ENCODE assay signal across 15 cellular contexts in the genomic region with DNA sequence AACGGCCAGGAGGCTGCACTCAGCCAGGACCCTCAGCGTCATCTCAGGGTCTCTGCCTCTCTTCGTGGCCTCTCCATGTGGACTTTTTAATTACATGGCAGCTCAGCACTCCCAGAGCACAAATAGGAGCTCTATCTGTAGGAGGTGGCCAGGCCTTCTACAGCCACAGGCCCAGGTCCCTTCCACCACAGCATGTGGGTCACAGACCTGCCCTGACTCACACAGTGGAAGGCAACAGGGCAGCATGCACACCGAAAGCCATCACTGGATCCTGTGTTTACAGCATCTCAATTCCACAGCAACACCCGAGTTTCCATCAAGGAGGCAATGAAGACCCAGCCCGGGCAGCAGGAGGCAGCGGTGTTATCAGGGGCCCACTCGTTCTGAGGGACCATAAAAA.
DNase-seq lines count a peak whose midpoint lies in the region; ATAC-seq, FAIRE-seq and TF ChIP-seq lines count a peak whose summit lies in the region.
"Had no signal": no experiment of that assay in that cellular context is flagged by ENCODE, and none has a peak within 500 bp of the region (broad histone marks: within the 10 kb centered on the region; RNA-seq: fewer than 3 reads in every experiment).

No MANE protein-coding gene starts in this region.

- no peaks in the 10 kb centered on the region for H3K36me3 Mint-ChIP-seq in astrocyte (ENCODE audit: low read depth, unreplicated experiment)

- H3K4me1 ChIP-seq in astrocyte (ENCODE audit: insufficient read depth, low read length) (peaks cover 43% of the 10 kb centered on the region), HepG2 (ENCODE audit: insufficient read depth, low read length) (peaks cover 65% of the 10 kb centered on the region), spleen (peaks cover 8 to 97% (median 43%) of the 10 kb centered on the region in 6 donors)

- H3K79me2 ChIP-seq in astrocyte (ENCODE audit: insufficient read depth, low read length) (no peaks in the 10 kb centered on the region), HepG2 (ENCODE audit: insufficient read depth, low read length) (no peaks in the 10 kb centered on the region)

- TF ChIP-seq EP300 in HepG2 (IDR thresholded peaks at IDR 0.05; ENCODE audit: low read depth in 2 of 2, low read length in 2 of 2) (no peak), HepG2 (CRISPR knock-in tag; IDR thresholded peaks at IDR 0.05; ENCODE audit: borderline replicate concordance) (no peak)

- intact Hi-C loops in HepG2 (cut with micrococcal nuclease; ENCODE audit: unreplicated experiment) (no loop called here), spleen (cut with DNase I; ENCODE audit: low total_unique reads) (no loop called here)

- POLR2A ChIA-PET in HepG2 (lab: Yijun Ruan, JAX) = interaction anchor here (0.7 to 1.6 kb wide), 3 partner anchors 9 to 198 kb away, joined by 3 to 6 read pairs (median 5); partner anchors contain the start of gene NXT1

- TF ChIP-seq POLR2A in HepG2 (IDR thresholded peaks at IDR 0.05; ENCODE audit: insufficient read depth in 1 of 2, low read depth in 2 of 2, low read length in 2 of 2) (no peak), spleen (IDR thresholded peaks at IDR 0.05) (no peak)

- no TSS peak for BruUV-seq in HepG2 (replicated peaks; lab: Mats Ljungman, UMichigan)

- H3K4me3 Mint-ChIP-seq in astrocyte (ENCODE audit: unreplicated experiment) = no peak overlapping the region
- H3K4me3 Mint-ChIP-seq: CD4-positive, alpha-beta T cell had no signal

- peak overlapping the region; percentile 4 for H3K9ac ChIP-seq in astrocyte (ENCODE audit: low read length)
- no peak overlapping the region for H3K9ac ChIP-seq in HepG2 (ENCODE audit: insufficient read depth, low read depth, low read length)

- no peaks in the 10 kb centered on the region for H3K27me3 Mint-ChIP-seq in astrocyte (ENCODE audit: low read depth, unreplicated experiment)
- H3K27me3 Mint-ChIP-seq: CD4-positive, alpha-beta T cell had no signal

- FAIRE-seq in astrocyte (lab: Jason Lieb, UNC) (no peak), HepG2 (lab: Jason Lieb, UNC) (no peak), RCC 7860 (lab: Jason Lieb, UNC) (no peak)

- WGBS in HepG2 (ENCODE audit: low lambda C conversion rate) = 68% methylated on average over 8 of the region's 8 CpGs
- WGBS in spleen, 5 donors = 60 to 62% (median 61%) methylated on average over 8 of the region's 8 CpGs

- ATAC-seq in HepG2 (no peak), GM19035 (IDR thresholded peaks at IDR 0.05; ENCODE audit: unreplicated experiment) (no peak)
- ATAC-seq: activated CD4-positive, CD25-positive, alpha-beta regulatory T cell treated with anti-CD3 and anti-CD28 coated beads, Interleukin-2, amount 50 U/mL, for 24 hours had no signal

- in situ Hi-C loops in HepG2 (cut with HindIII; ENCODE audit: extremely low pct_ligation_motif_present, low pct_unique_long_range_greater_than_20kb) = no loop called here

- peaks cover 2% of the 10 kb centered on the region for H3K9me3 Mint-ChIP-seq in astrocyte (ENCODE audit: unreplicated experiment)
- H3K9me3 Mint-ChIP-seq: CD4-positive, alpha-beta T cell had no signal

- no peak for TF ChIP-seq RAD21 in HepG2 (CRISPR knock-in tag; IDR thresholded peaks at IDR 0.05)

- no peak overlapping the region for H3K4me3 ChIP-seq in astrocyte (ENCODE audit: insufficient read depth, low read depth, low read length)
- H3K4me3 ChIP-seq in HepG2 (replicated peaks in 1 of 3; ENCODE audit: insufficient read depth in 1 of 3, low read depth in 2 of 3, low read length in 3 of 3) = no peak overlapping the region
- no peak overlapping the region for H3K4me3 ChIP-seq in spleen
- H3K4me3 ChIP-seq: left lung, ovary had no signal

- CTCF ChIA-PET in HepG2 (lab: Yijun Ruan, JAX; ENCODE audit: low intra/inter-chr PET ratio, low total read pairs) = no interaction called here

- H3K27me3 ChIP-seq in astrocyte (ENCODE audit: insufficient read depth, low read length) (no peaks in the 10 kb centered on the region), HepG2 (ENCODE audit: control insufficient read depth in 1 of 2, insufficient read depth in 2 of 2, low read length in 2 of 2) (no peaks in the 10 kb centered on the region; a peak in 1 of 5 replicates), spleen (replicated peaks in 1 of 7) (peaks cover 0 to 4% (median 0%) of the 10 kb centered on the region in 7 donors)
- H3K27me3 ChIP-seq: left lung, ovary had no signal

- no peak overlapping the region for H3K27ac Mint-ChIP-seq in astrocyte (ENCODE audit: unreplicated experiment)
- H3K27ac Mint-ChIP-seq: CD4-positive, alpha-beta T cell had no signal

- H4K20me1 ChIP-seq in astrocyte (ENCODE audit: insufficient read depth, low read length) = no peaks in the 10 kb centered on the region
- H4K20me1 ChIP-seq in HepG2 (ENCODE audit: insufficient read depth, low read length) = no peaks in the 10 kb centered on the region

- no peaks in the 10 kb centered on the region for H3K9me3 ChIP-seq in astrocyte (ENCODE audit: insufficient read depth, low read depth, low read length)
- H3K9me3 ChIP-seq in HepG2 (ENCODE audit: low read length) = peaks cover 5% of the 10 kb centered on the region; the same call in 1 of the 2 replicates
- H3K9me3 ChIP-seq in spleen = no peaks in the 10 kb centered on the region
- H3K9me3 ChIP-seq: left lung, ovary had no signal

- H3K4me2 ChIP-seq in astrocyte (ENCODE audit: low read length) (peak overlapping the region; percentile 17), HepG2 (ENCODE audit: low read depth, low read length) (peak overlapping the region; percentile 34)

- H3K4me1 Mint-ChIP-seq in astrocyte (ENCODE audit: low read depth, unreplicated experiment) = peaks cover 25% of the 10 kb centered on the region

- no peak for TF ChIP-seq CTCF in astrocyte (IDR thresholded peaks at IDR 0.05; ENCODE audit: insufficient read depth, low read depth, low read length)
- TF ChIP-seq CTCF in HepG2 (CRISPR knock-in tag; IDR thresholded peaks at IDR 0.05) = no peak
- TF ChIP-seq CTCF in spleen (IDR thresholded peaks at IDR 0.05 in 8 of 11, conservative IDR thresholded peaks at IDR 0.05 in 3 of 11) = no peak

- H2AFZ ChIP-seq in astrocyte (ENCODE audit: low read depth, low read length) (peak overlapping the region; percentile 3), HepG2 (ENCODE audit: low read length) (no peak overlapping the region)

- peak overlapping the region; percentile 60 for H3K27ac ChIP-seq in astrocyte (ENCODE audit: low read depth, low read length)
- no peak overlapping the region for H3K27ac ChIP-seq in HepG2 (ENCODE audit: extremely low read length, insufficient read depth, low read length)
- H3K27ac ChIP-seq in spleen = peak overlapping the region in 7 of 8 donors; percentile 38 to 90 (median 72)
- H3K27ac ChIP-seq: ovary had no signal

- DNase-seq in EH (ENCODE audit: low read depth) = peak; percentile 24
- DNase-seq in astrocyte (ENCODE audit: low read depth) = no peak
- no peak for DNase-seq in HepG2 (ENCODE audit: low spot score)
- no peak for DNase-seq in spleen
- no peak for DNase-seq in medulla oblongata (ENCODE audit: extremely low spot score)
- DNase-seq in RCC 7860 (ENCODE audit: low spot score) = no peak
- no peak for DNase-seq in activated naive CD4-positive, alpha-beta T cell treated with anti-CD3 and anti-CD28 coated beads, Interleukin-2, amount 50 U/mL, for 16 hours
- DNase-seq: CD4-positive, alpha-beta T cell; effector CD8-positive, alpha-beta T cell; Karpas-422; stimulated activated CD4-positive, alpha-beta T cell treated with anti-CD3 and anti-CD28 coated beads, Interleukin-1b, Interleukin-23, amount 100 ng/mL, for 48 hours had no signal

- H3K36me3 ChIP-seq in astrocyte (ENCODE audit: insufficient read depth, low read length) (no peaks in the 10 kb centered on the region), HepG2 (replicated peaks in 1 of 2; ENCODE audit: control insufficient read depth in 1 of 2, insufficient read depth in 2 of 2, low read length in 2 of 2) (no peaks in the 10 kb centered on the region), spleen (no peaks in the 10 kb centered on the region)
- H3K36me3 ChIP-seq: left lung, ovary had no signal

TF ChIP-seq in HepG2, 621 proteins besides CTCF, POLR2A, EP300 and RAD21:
- TF ChIP-seq NFKB2 (CRISPR knock-in tag; IDR thresholded peaks at IDR 0.05; ENCODE audit: borderline replicate concordance) (0 out of 2 replicates have a peak, but pooled peaks have one; percentile 1), MYC (CRISPR knock-in tag; IDR thresholded peaks at IDR 0.05; ENCODE audit: borderline replicate concordance) (no peak), ZNF17 (CRISPR knock-in tag; IDR thresholded peaks at IDR 0.05) (no peak), KDM5B (CRISPR knock-in tag; IDR thresholded peaks at IDR 0.05; ENCODE audit: borderline replicate concordance) (peak; percentile 16; the same call in 1 of the 2 replicates), THAP8 (CRISPR knock-in tag; IDR thresholded peaks at IDR 0.05; ENCODE audit: borderline replicate concordance) (no peak), ZNF501 (CRISPR knock-in tag; IDR thresholded peaks at IDR 0.05) (0 out of 2 replicates have a peak, but pooled peaks have one; percentile 14), ZC3H4 (CRISPR knock-in tag; IDR thresholded peaks at IDR 0.05; ENCODE audit: borderline replicate concordance) (0 out of 2 replicates have a peak, but pooled peaks have one; percentile 67)
